ENCODE assay signal across 15 cellular contexts in genomic region chr2:237924164-237924534, GRCh38. TPM values are rescaled to one million over a fixed set of nuclear protein-coding genes. Genes with fewer than 3 reads are reported as not detected.
DNase-seq lines count a peak whose midpoint lies in the region; ATAC-seq and TF ChIP-seq lines count a peak whose summit lies in the region.
"Had no signal": no experiment of that assay in that cellular context is flagged by ENCODE, and none has a peak within 500 bp of the region (broad histone marks: within the 10 kb centered on the region; RNA-seq: fewer than 3 reads in every experiment).

No MANE protein-coding gene starts in this region.

- RAD21 ChIA-PET in HCT116 (lab: Charles Lee; ENCODE audit: low non-redundant PET in 1 of 2, low total read pairs in 2 of 2, uncharacterized antibody in 2 of 2, unreplicated experiment in 2 of 2) = no interaction called here

- BruUV-seq in HCT116 (replicated peaks; lab: Mats Ljungman, UMichigan) = no TSS peak

- H3K4me2 ChIP-seq in HCT116 (ENCODE audit: low read length) = peak overlapping the region; percentile 72; the same call in 1 of the 2 replicates

- no peaks in the 10 kb centered on the region for H3K79me2 ChIP-seq in HCT116 (ENCODE audit: insufficient read depth, low read length)

- DNase-seq in T-helper 1 cell (no peak), HCT116 (ENCODE audit: low read depth, low spot score) (no peak), ascending aorta (ENCODE audit: low spot score in 2 of 2) (no peak), osteocyte (ENCODE audit: extremely low spot score, unreplicated experiment) (no peak), NCI-H2196 treated with DMSO at 0.1 percent for 48 hours (lab: John Stamatoyannopoulos, UW; ENCODE audit: unreplicated experiment) (no peak), progenitor cell of endocrine pancreas (ENCODE audit: low spot score, unreplicated experiment) (no peak)
- DNase-seq: cerebellar nuclear complex, NCI-H2081 treated with DMSO at 0.1 percent for 48 hours had no signal

- CTCF ChIA-PET in HCT116 (lab: Charles Lee) = interaction anchor here (1.2 to 1.7 kb wide), 3 partner anchors 11 to 62 kb away, joined by 3 to 7 read pairs (median 3); no protein-coding TSS in a partner anchor

- H3K4me1 ChIP-seq in HCT116 (ENCODE audit: control insufficient read depth in 1 of 2, insufficient read depth in 2 of 2, low read length in 2 of 2) (peaks cover 13 to 23% of the 10 kb centered on the region in 2 experiments), ascending aorta (peaks cover 5 to 21% of the 10 kb centered on the region in 2 donors)

- no peaks in the 10 kb centered on the region for H3K9me3 Mint-ChIP-seq in T-helper 1 cell treated with Interleukin-12 subunit alpha and Interleukin-12 subunit beta and Interleukin-4 antibody, amounts not matched to agents 30 μg/mL and 1 μg/mL, for 36 hours
- no peaks in the 10 kb centered on the region for H3K9me3 Mint-ChIP-seq in osteocyte (ENCODE audit: unreplicated experiment)
- H3K9me3 Mint-ChIP-seq in progenitor cell of endocrine pancreas (ENCODE audit: low read depth) = no peaks in the 10 kb centered on the region
- H3K9me3 Mint-ChIP-seq: CD4-positive, alpha-beta T cell had no signal

- no peak for TF ChIP-seq POLR2A in HCT116 (IDR thresholded peaks at IDR 0.05; ENCODE audit: borderline replicate concordance, extremely low read depth, insufficient read depth, insufficient read length)

- no peaks in the 10 kb centered on the region for H4K20me1 ChIP-seq in HCT116 (ENCODE audit: insufficient read depth)

- H2AFZ ChIP-seq in HCT116 (ENCODE audit: low read depth, low read length, poor library complexity, severe bottlenecking) = peak overlapping the region; percentile 92

- H3K4me3 ChIP-seq in HCT116 (replicated peaks in 1 of 2; ENCODE audit: low read depth in 1 of 2, low read length in 2 of 2) = no peak overlapping the region
- H3K4me3 ChIP-seq in ascending aorta = no peak overlapping the region
- H3K4me3 ChIP-seq: thyroid gland had no signal

- H3K4me3 Mint-ChIP-seq in T-helper 1 cell treated with Interleukin-12 subunit alpha and Interleukin-12 subunit beta and Interleukin-4 antibody, amounts not matched to agents 30 μg/mL and 1 μg/mL, for 36 hours = no peak overlapping the region
- H3K4me3 Mint-ChIP-seq in osteocyte (ENCODE audit: unreplicated experiment) (no peak overlapping the region), progenitor cell of endocrine pancreas (ENCODE audit: low read depth) (no peak overlapping the region)

- H3K36me3 ChIP-seq in HCT116 (ENCODE audit: control insufficient read depth in 1 of 2, insufficient read depth in 2 of 2, low read length in 2 of 2) = no peaks in the 10 kb centered on the region
- peaks cover 0 to 9% of the 10 kb centered on the region in 2 donors for H3K36me3 ChIP-seq in ascending aorta
- H3K36me3 ChIP-seq: gastrocnemius medialis, thyroid gland had no signal

- no peak for ATAC-seq in HCT116
- no peak for ATAC-seq in HG02763 (IDR thresholded peaks at IDR 0.05; ENCODE audit: unreplicated experiment)

- peaks cover 5% of the 10 kb centered on the region for H3K27me3 Mint-ChIP-seq in T-helper 1 cell treated with Interleukin-12 subunit alpha and Interleukin-12 subunit beta and Interleukin-4 antibody, amounts not matched to agents 30 μg/mL and 1 μg/mL, for 36 hours (ENCODE audit: low read depth)
- H3K27me3 Mint-ChIP-seq in osteocyte (ENCODE audit: unreplicated experiment) = no peaks in the 10 kb centered on the region
- peaks cover 10% of the 10 kb centered on the region for H3K27me3 Mint-ChIP-seq in progenitor cell of endocrine pancreas
- H3K27me3 Mint-ChIP-seq: CD4-positive, alpha-beta T cell; T-cell had no signal

- POLR2A ChIA-PET in HCT116 (lab: Charles Lee) = no interaction called here

- peaks cover under 1% of the 10 kb centered on the region for H3K36me3 Mint-ChIP-seq in T-helper 1 cell treated with Interleukin-12 subunit alpha and Interleukin-12 subunit beta and Interleukin-4 antibody, amounts not matched to agents 30 μg/mL and 1 μg/mL, for 36 hours (ENCODE audit: low read depth)
- H3K36me3 Mint-ChIP-seq in osteocyte (ENCODE audit: unreplicated experiment) = no peaks in the 10 kb centered on the region
- H3K36me3 Mint-ChIP-seq in progenitor cell of endocrine pancreas (ENCODE audit: insufficient read depth) = peaks cover 4% of the 10 kb centered on the region
- H3K36me3 Mint-ChIP-seq: T-cell had no signal

- no peak for TF ChIP-seq CTCF in HCT116 (IDR thresholded peaks at IDR 0.05 in 2 of 3, conservative IDR thresholded peaks at IDR 0.05 in 1 of 3; ENCODE audit: borderline replicate concordance in 1 of 3, insufficient read depth in 1 of 3, low read depth in 2 of 3, low read length in 2 of 3)
- TF ChIP-seq CTCF in ascending aorta (IDR thresholded peaks at IDR 0.05) = no peak
- TF ChIP-seq CTCF in osteocyte (IDR thresholded peaks at IDR 0.05) = no peak
- no peak for TF ChIP-seq CTCF in progenitor cell of endocrine pancreas (IDR thresholded peaks at IDR 0.05; ENCODE audit: unreplicated experiment)

- H3K9me2 ChIP-seq in HCT116 (ENCODE audit: insufficient read depth) = no peaks in the 10 kb centered on the region

- H3K27ac ChIP-seq in HCT116 (ENCODE audit: low read depth, low read length) (no peak overlapping the region), ascending aorta (peak overlapping the region; percentile 91 to 94)
- H3K27ac ChIP-seq: thyroid gland had no signal

- H3K27me3 ChIP-seq in HCT116 (ENCODE audit: insufficient read depth, low read length) (no peaks in the 10 kb centered on the region), ascending aorta (no peaks in the 10 kb centered on the region)
- H3K27me3 ChIP-seq: gastrocnemius medialis, thyroid gland had no signal

- peaks cover 4% of the 10 kb centered on the region in 2 experiments; a peak in 1 of 4 replicates for H3K9me3 ChIP-seq in HCT116 (ENCODE audit: control insufficient read depth in 1 of 2, insufficient read depth in 1 of 2, low read depth in 1 of 2, low read length in 2 of 2)
- no peaks in the 10 kb centered on the region for H3K9me3 ChIP-seq in ascending aorta
- H3K9me3 ChIP-seq: gastrocnemius medialis, thyroid gland had no signal

- no peak for TF ChIP-seq RAD21 in HCT116 (IDR thresholded peaks at IDR 0.05; ENCODE audit: low read depth)

- peaks cover 27% of the 10 kb centered on the region for H3K4me1 Mint-ChIP-seq in T-helper 1 cell treated with Interleukin-12 subunit alpha and Interleukin-12 subunit beta and Interleukin-4 antibody, amounts not matched to agents 30 μg/mL and 1 μg/mL, for 36 hours (ENCODE audit: low read depth)
- H3K4me1 Mint-ChIP-seq in osteocyte (ENCODE audit: unreplicated experiment) (peaks cover 28% of the 10 kb centered on the region), progenitor cell of endocrine pancreas (ENCODE audit: low read depth) (no peaks in the 10 kb centered on the region)

- intact Hi-C loops in HCT116 (cut with micrococcal nuclease) = loop anchor here (5.0 kb wide), 2 partner anchors 62 to 338 kb away; no protein-coding TSS in a partner anchor
- intact Hi-C loops in ascending aorta (cut with DNase I) = loop anchor here (5.0 kb wide), 3 partner anchors 73 to 338 kb away; partner anchors contain the start of gene HES6

- peak overlapping the region; percentile 37 for H3K27ac Mint-ChIP-seq in T-helper 1 cell treated with Interleukin-12 subunit alpha and Interleukin-12 subunit beta and Interleukin-4 antibody, amounts not matched to agents 30 μg/mL and 1 μg/mL, for 36 hours
- H3K27ac Mint-ChIP-seq in osteocyte (ENCODE audit: unreplicated experiment) (peak overlapping the region; percentile 7), progenitor cell of endocrine pancreas (no peak overlapping the region)
- H3K27ac Mint-ChIP-seq: CD4-positive, alpha-beta T cell; nephron had no signal

- H3K9ac ChIP-seq in HCT116 (ENCODE audit: low read length) = no peak overlapping the region

TF ChIP-seq in HCT116, 20 proteins besides CTCF, POLR2A, EP300 and RAD21:
- TF ChIP-seq POLR2AphosphoS5 (IDR thresholded peaks at IDR 0.05; ENCODE audit: low read depth, low read length) (no peak), MAX (IDR thresholded peaks at IDR 0.05) (no peak), SIN3A (IDR thresholded peaks at IDR 0.05; ENCODE audit: low read depth) (no peak), YY1 (IDR thresholded peaks at IDR 0.05; ENCODE audit: extremely low read depth, insufficient replicate concordance, low read depth, low read length) (no peak), EZH2phosphoT487 (IDR thresholded peaks at IDR 0.05; ENCODE audit: borderline replicate concordance) (no peak)
TF ChIP-seq in HCT116: peak in this region for 0.

RNA-seq across cellular contexts. Expression of gene UBE2F, which starts 42.7 kb away (rescaled TPM):
- total RNA-seq in HCT116 (2021; ENCODE audit: unreplicated experiment) (32.8 TPM), ascending aorta (50.7 TPM), osteocyte (54.3 and 56.5 TPM in 2 replicates), progenitor cell of endocrine pancreas (38.6 and 47.9 TPM in 2 replicates)
- 27.1 and 32.0 TPM in 2 replicates for polyA plus RNA-seq in HCT116 (2012)
